15 cellular contexts compared by ENCODE assay signal in the genomic region with DNA sequence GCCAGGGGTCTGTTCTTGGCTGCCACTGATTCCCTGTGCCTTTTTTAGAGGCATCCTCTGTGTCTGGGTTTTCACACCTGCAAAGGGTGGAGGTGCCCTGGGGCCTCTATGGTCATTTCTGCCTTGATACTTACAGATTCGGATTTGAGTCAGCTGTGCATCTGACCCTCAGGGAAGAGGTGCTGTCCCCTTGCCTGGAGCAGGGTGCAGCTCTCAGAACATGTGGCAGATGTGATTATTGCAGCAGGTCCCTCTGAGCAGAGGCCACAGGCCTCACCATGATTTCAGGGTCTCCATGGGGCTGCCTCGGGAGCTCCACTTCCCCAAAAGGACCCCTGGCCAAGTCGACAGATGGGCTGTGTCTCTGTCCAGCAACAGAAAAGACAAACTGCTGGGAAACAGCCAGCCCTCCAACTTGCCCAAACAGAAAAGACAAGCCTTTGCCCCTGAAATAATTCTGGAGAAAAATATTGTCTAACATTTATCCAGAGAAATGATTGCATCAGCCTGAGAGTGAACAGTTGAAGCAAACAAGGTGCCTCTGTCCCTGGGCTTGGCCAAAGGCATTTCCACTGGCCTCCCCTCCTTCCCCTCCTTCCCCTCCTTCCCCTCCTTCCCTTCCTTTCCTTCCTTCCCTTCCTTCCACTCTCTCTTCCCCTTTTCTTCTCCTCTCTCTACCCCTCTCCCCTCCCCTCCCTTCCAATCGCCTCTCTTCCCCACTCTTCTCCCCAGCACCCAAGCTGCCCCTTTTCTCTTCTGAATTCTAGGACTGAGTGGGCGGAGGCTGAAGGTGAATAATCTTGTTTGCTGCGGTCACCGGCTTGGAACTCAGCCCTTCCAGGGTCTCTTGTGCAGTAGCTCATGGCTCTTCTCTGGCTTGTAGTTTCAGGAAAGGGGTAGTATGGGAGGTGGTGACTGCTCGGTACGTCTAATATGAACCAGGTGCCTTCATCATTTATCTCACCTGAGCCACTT. TPM values are rescaled to one million over a fixed set of nuclear protein-coding genes. Genes with fewer than 3 reads are reported as not detected.
A peak's percentile ranks its signal among the peaks of the same experiment; 100 is the strongest.
DNase-seq lines count a peak whose midpoint lies in the region; ATAC-seq and TF ChIP-seq lines count a peak whose summit lies in the region.
"Had no signal": no experiment of that assay in that cellular context is flagged by ENCODE, and none has a peak within 500 bp of the region (broad histone marks: within the 10 kb centered on the region; RNA-seq: fewer than 3 reads in every experiment).

No MANE protein-coding gene starts in this region.

- no peaks in the 10 kb centered on the region for H3K27me3 ChIP-seq in GM23338 (ENCODE audit: insufficient read depth)
- no peaks in the 10 kb centered on the region for H3K27me3 ChIP-seq in sigmoid colon
- H3K27me3 ChIP-seq in CD8-positive, alpha-beta memory T cell (ENCODE audit: insufficient read depth, low read length, poor library complexity, severe bottlenecking), result no peaks in the 10 kb centered on the region
- H3K27me3 ChIP-seq: adrenal gland had no signal

- TF ChIP-seq POLR2A in sigmoid colon (IDR thresholded peaks at IDR 0.05), result no peak

- ATAC-seq in GM23338, result no peak

- POLR2A ChIA-PET in CD8-positive, alpha-beta memory T cell (lab: Charles Lee), result no interaction called here

- H3K9me3 Mint-ChIP-seq in GM23338, result peaks cover 18% of the 10 kb centered on the region
- H3K9me3 Mint-ChIP-seq in CD8-positive, alpha-beta memory T cell, result peaks cover 0 to 13% (median 4%) of the 10 kb centered on the region in 5 donors
- peaks cover 12% of the 10 kb centered on the region for H3K9me3 Mint-ChIP-seq in activated naive CD4-positive, alpha-beta T cell treated with anti-CD3 and anti-CD28 coated beads for 36 hours

- no peaks in the 10 kb centered on the region for H3K9me2 ChIP-seq in GM23338 (ENCODE audit: insufficient read depth)

- H3F3A ChIP-seq in GM23338 (replicated peaks; ENCODE audit: low read depth), result no peaks in the 10 kb centered on the region

- H2AFZ ChIP-seq in GM23338, result no peak overlapping the region

- DNase-seq in GM23338 (ENCODE audit: low spot score) (no peak), cerebellum (ENCODE audit: low spot score) (peak; percentile 45), left kidney (ENCODE audit: low read depth, low spot score) (peak; percentile 26), sigmoid colon (peak; percentile 84), SHP77 treated with DMSO at 0.1 percent for 48 hours (lab: John Stamatoyannopoulos, UW) (no peak)
- DNase-seq in stimulated activated CD4-positive, alpha-beta T cell treated with anti-CD3 and anti-CD28 coated beads, Interleukin-4, amount 100 ng/mL, for 1 hour, result no peak
- no peak for DNase-seq in CD8-positive, alpha-beta memory T cell
- no peak for DNase-seq in activated naive CD4-positive, alpha-beta T cell treated with anti-CD3 and anti-CD28 coated beads for 36 hours
- DNase-seq: activated CD4-positive, CD25-positive, alpha-beta regulatory T cell; activated T-cell treated with anti-CD3 and anti-CD28 coated beads, Interleukin-2, amount 50 U/mL, for 1 hour; NCI-H1092; stimulated activated CD4-positive, alpha-beta T cell treated with anti-CD3 and anti-CD28 coated beads, Interleukin-12 subunit alpha, Interleukin-12 subunit beta, amount 100 ng/mL, for 4 hours had no signal

- TF ChIP-seq CTCF in GM23338 (conservative IDR thresholded peaks at IDR 0.05; ENCODE audit: low read depth in 2 of 2) (no peak), sigmoid colon (IDR thresholded peaks at IDR 0.05) (no peak)

- CTCF ChIA-PET in CD8-positive, alpha-beta memory T cell (lab: Charles Lee), result no interaction called here
- CTCF ChIA-PET in activated naive CD4-positive, alpha-beta T cell treated with anti-CD3 and anti-CD28 coated beads for 36 hours (lab: Charles Lee), result no interaction called here

- H3K4me2 ChIP-seq in GM23338, result no peak overlapping the region

- H3K36me3 ChIP-seq in GM23338 (ENCODE audit: insufficient read depth) (no peaks in the 10 kb centered on the region), sigmoid colon (no peaks in the 10 kb centered on the region)
- no peaks in the 10 kb centered on the region for H3K36me3 ChIP-seq in CD8-positive, alpha-beta memory T cell (ENCODE audit: insufficient read depth, low read length)
- H3K36me3 ChIP-seq: adrenal gland had no signal

- peaks cover 5% of the 10 kb centered on the region; the same call in 1 of the 3 replicates for H3K4me1 Mint-ChIP-seq in GM23338
- H3K4me1 Mint-ChIP-seq in CD8-positive, alpha-beta memory T cell, result no peaks in the 10 kb centered on the region
- H3K4me1 Mint-ChIP-seq in activated naive CD4-positive, alpha-beta T cell treated with anti-CD3 and anti-CD28 coated beads for 36 hours (ENCODE audit: low read depth), result no peaks in the 10 kb centered on the region

- H3K4me3 ChIP-seq in GM23338, result no peak overlapping the region
- peak overlapping the region in 2 of 4 donors; percentile 18 to 21 for H3K4me3 ChIP-seq in sigmoid colon
- H3K4me3 ChIP-seq in CD8-positive, alpha-beta memory T cell (ENCODE audit: low read length), result no peak overlapping the region
- H3K4me3 ChIP-seq: adrenal gland had no signal

- H4K20me1 ChIP-seq in GM23338 (replicated peaks; ENCODE audit: insufficient read depth), result no peaks in the 10 kb centered on the region

- peaks cover 0 to 9% (median 5%) of the 10 kb centered on the region in 4 donors for H3K9me3 ChIP-seq in sigmoid colon
- H3K9me3 ChIP-seq in CD8-positive, alpha-beta memory T cell (ENCODE audit: low read length), result no peaks in the 10 kb centered on the region

- TF ChIP-seq EP300 in sigmoid colon (IDR thresholded peaks at IDR 0.05), result no peak

- WGBS in sigmoid colon, 2 donors, result 64 to 75% methylated on average over 9 of the region's 9 CpGs

- no peaks in the 10 kb centered on the region for H3K4me1 ChIP-seq in GM23338 (ENCODE audit: insufficient read depth)
- H3K4me1 ChIP-seq in sigmoid colon, result no peaks in the 10 kb centered on the region
- no peaks in the 10 kb centered on the region for H3K4me1 ChIP-seq in CD8-positive, alpha-beta memory T cell (ENCODE audit: insufficient read depth, low read length)

- H3K4me3 Mint-ChIP-seq in GM23338, result no peak overlapping the region
- no peak overlapping the region for H3K4me3 Mint-ChIP-seq in CD8-positive, alpha-beta memory T cell
- H3K4me3 Mint-ChIP-seq in activated naive CD4-positive, alpha-beta T cell treated with anti-CD3 and anti-CD28 coated beads for 36 hours, result no peak overlapping the region

- no peak overlapping the region for H3K27ac ChIP-seq in GM23338 (ENCODE audit: low read depth)
- H3K27ac ChIP-seq in sigmoid colon, result peak overlapping the region; percentile 10 to 64 (median 53)
- no peak overlapping the region for H3K27ac ChIP-seq in CD8-positive, alpha-beta memory T cell (ENCODE audit: low read depth, low read length)

- no peaks in the 10 kb centered on the region for H3K79me2 ChIP-seq in GM23338 (replicated peaks; ENCODE audit: insufficient read depth)

- peaks cover 4% of the 10 kb centered on the region for H3K27me3 Mint-ChIP-seq in GM23338 (ENCODE audit: insufficient read depth, low read depth, poor library complexity)
- H3K27me3 Mint-ChIP-seq in CD8-positive, alpha-beta memory T cell, result no peaks in the 10 kb centered on the region
- no peaks in the 10 kb centered on the region for H3K27me3 Mint-ChIP-seq in activated naive CD4-positive, alpha-beta T cell treated with anti-CD3 and anti-CD28 coated beads for 36 hours (ENCODE audit: low read depth)

- H3K36me3 Mint-ChIP-seq in GM23338 (ENCODE audit: low read depth), result peaks cover 7% of the 10 kb centered on the region; the same call in 2 of the 3 replicates
- no peaks in the 10 kb centered on the region for H3K36me3 Mint-ChIP-seq in CD8-positive, alpha-beta memory T cell
- H3K36me3 Mint-ChIP-seq in activated naive CD4-positive, alpha-beta T cell treated with anti-CD3 and anti-CD28 coated beads for 36 hours (ENCODE audit: low read depth), result no peaks in the 10 kb centered on the region

- intact Hi-C loops in sigmoid colon (cut with DNase I), result no loop called here
- intact Hi-C loops in activated naive CD4-positive, alpha-beta T cell treated with anti-CD3 and anti-CD28 coated beads for 36 hours (cut with micrococcal nuclease), result no loop called here

- H3K27ac Mint-ChIP-seq in GM23338, result no peak overlapping the region
- no peak overlapping the region for H3K27ac Mint-ChIP-seq in CD8-positive, alpha-beta memory T cell
- H3K27ac Mint-ChIP-seq in activated naive CD4-positive, alpha-beta T cell treated with anti-CD3 and anti-CD28 coated beads for 36 hours, result no peak overlapping the region

TF ChIP-seq in GM23338, 12 proteins besides CTCF, POLR2A, EP300 and RAD21 (continues in another document):
- no peak for TF ChIP-seq JUNB (IDR thresholded peaks at IDR 0.05; ENCODE audit: unreplicated experiment)

RNA-seq across cellular contexts. Expression of gene SERPINA3, which starts 0.7 kb away (rescaled TPM):
- total RNA-seq in GM23338 (2014; rRNA removed; shearing (Covaris generic)), result not detected in 2 replicates
- polyA plus RNA-seq in GM23338 (2016; fragmentation: Nextera tagmentation; extraction: Ambion mirVana), result not detected in 2 replicates
- 0.73 TPM for total RNA-seq in cerebellum
- total RNA-seq in sigmoid colon, result 100 to 1,000 TPM in 1 of 4 donors, 10 to 100 TPM in 3; 80.9 to 233 (median 97.9) TPM
- polyA plus RNA-seq in sigmoid colon, result 10 to 100 TPM in 2 of 3 donors, 1 to 10 TPM in 1; 2.3 to 94.5 (median 59.5) TPM
- total RNA-seq in CD8-positive, alpha-beta memory T cell, result not detected
- polyA plus RNA-seq in CD8-positive, alpha-beta memory T cell, result not detected
- not detected for total RNA-seq in activated naive CD4-positive, alpha-beta T cell treated with anti-CD3 and anti-CD28 coated beads for 36 hours
- polyA plus RNA-seq: neural cell had no signal

RNA-seq across cellular contexts. Expression of gene SERPINA5, which starts 31.6 kb away (rescaled TPM):
- total RNA-seq in GM23338 (2014; rRNA removed; shearing (Covaris generic)), result 0.90 and 1.3 TPM in 2 replicates
- 0.12 and 0.81 TPM in 2 replicates for polyA plus RNA-seq in GM23338 (2016; fragmentation: Nextera tagmentation; extraction: Ambion mirVana)
- 0.36 TPM for total RNA-seq in cerebellum
- total RNA-seq in sigmoid colon, result 1 to 10 TPM; 1.4 to 9.3 (median 3.3) TPM
- polyA plus RNA-seq in sigmoid colon, result 1 to 10 TPM in 1 of 3 donors, under 1 TPM in 1, not detected in 1; 0.69 to 4.5 TPM
- not detected for total RNA-seq in CD8-positive, alpha-beta memory T cell
- not detected for polyA plus RNA-seq in CD8-positive, alpha-beta memory T cell
- not detected for total RNA-seq in activated naive CD4-positive, alpha-beta T cell treated with anti-CD3 and anti-CD28 coated beads for 36 hours
- polyA plus RNA-seq: neural cell had no signal

RNA-seq across cellular contexts. Expression of gene SERPINA4, which starts 51.6 kb away (rescaled TPM):
- not detected in 2 replicates for total RNA-seq in GM23338 (2014; rRNA removed; shearing (Covaris generic))
- not detected in 2 replicates for polyA plus RNA-seq in GM23338 (2016; fragmentation: Nextera tagmentation; extraction: Ambion mirVana)
- total RNA-seq in cerebellum, result not detected
- total RNA-seq in sigmoid colon, result not detected
- not detected for polyA plus RNA-seq in sigmoid colon
- total RNA-seq in CD8-positive, alpha-beta memory T cell, result not detected
- not detected for polyA plus RNA-seq in CD8-positive, alpha-beta memory T cell
- total RNA-seq in activated naive CD4-positive, alpha-beta T cell treated with anti-CD3 and anti-CD28 coated beads for 36 hours, result not detected
- total RNA-seq: kidney epithelial cell had no signal
- polyA plus RNA-seq: adrenal gland, neural cell had no signal

Comparison
In these comparisons a context has a peak if more than half of its experiments do, and no peak if none do; other contexts are left out.
1. DNase-seq: peak in cerebellum (single experiment), left kidney (single experiment) and sigmoid colon (single experiment); none in GM23338 (single experiment), SHP77 treated with DMSO at 0.1 percent for 48 hours (single experiment), stimulated activated CD4-positive, alpha-beta T cell treated with anti-CD3 and anti-CD28 coated beads, Interleukin-4, amount 100 ng/mL, for 1 hour (single experiment), CD8-positive, alpha-beta memory T cell (0 of 5) and activated naive CD4-positive, alpha-beta T cell treated with anti-CD3 and anti-CD28 coated beads for 36 hours (single experiment).
2. H3K27ac ChIP-seq: peak in sigmoid colon (4 of 4); none in GM23338 (single experiment) and CD8-positive, alpha-beta memory T cell (single experiment).
3. RNA of gene SERPINA3, which starts 0.7 kb away (total RNA-seq): 80.9 to 233 TPM in sigmoid colon; 0.73 TPM in cerebellum (single experiment), not detected in GM23338, not detected in CD8-positive, alpha-beta memory T cell and not detected in activated naive CD4-positive, alpha-beta T cell treated with anti-CD3 and anti-CD28 coated beads for 36 hours; every median in the first group is over 10 times any median in the second.